In the genomic region with DNA sequence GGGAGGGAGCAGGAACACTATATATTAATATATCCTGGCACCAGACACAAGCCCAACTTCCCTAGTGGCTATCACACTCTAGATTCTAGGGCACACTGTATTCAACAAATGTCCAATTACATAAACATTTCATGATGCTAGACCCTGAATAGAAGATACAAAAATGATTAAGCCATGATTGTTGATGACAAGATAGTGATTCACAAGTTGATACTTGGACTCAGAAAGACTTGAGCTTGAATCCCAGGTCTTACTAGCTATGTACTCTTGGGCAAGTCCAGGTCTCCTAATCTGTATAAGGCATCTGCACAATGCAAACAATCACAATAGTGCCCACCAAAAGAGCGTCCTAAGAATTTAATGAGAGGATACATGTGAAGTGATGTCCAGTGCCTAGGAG, we compare ENCODE assay signal across 24 cellular contexts.
"Had no signal": no experiment of that assay in that cellular context is flagged by ENCODE, and none has a peak within 500 bp of the region (broad histone marks: within the 10 kb centered on the region; RNA-seq: fewer than 3 reads in every experiment).

No MANE protein-coding gene starts in this region.

- FAIRE-seq: small intestine had no signal

- H3K4me3 ChIP-seq: neural progenitor cell, ovary, psoas muscle, right lobe of liver, sigmoid colon, stomach, thoracic aorta, thyroid gland, tibial nerve, upper lobe of left lung, uterus had no signal

- ATAC-seq: natural killer cell; psoas muscle; right cardiac atrium; right lobe of liver; stimulated activated effector memory CD8-positive, alpha-beta T cell treated with anti-CD3 and anti-CD28 coated beads, Interleukin-12 subunit alpha, Interleukin-12 subunit beta, amount 100 ng/mL, for 72 hours; stimulated activated naive B cell treated with anti-CD40 and anti-IgM and Interleukin-4, amounts not matched to agents 10 μg/mL and 1 μg/mL and 100 μg/mL, for 72 hours had no signal

- DNase-seq: natural killer cell; occipital lobe; ovary; posterior cingulate gyrus; psoas muscle; right cardiac atrium; right lobe of liver; sigmoid colon; small intestine; stimulated activated CD4-positive, alpha-beta T cell treated with anti-CD3 and anti-CD28 coated beads, Interleukin-15, amount 100 ng/mL, for 24 hours; stimulated activated CD4-positive, alpha-beta T cell treated with anti-CD3 and anti-CD28 coated beads, Interleukin-2, amount 100 ng/mL, for 24 hours; stimulated activated CD4-positive, alpha-beta T cell treated with anti-CD3 and anti-CD28 coated beads, Interleukin-2, amount 100 ng/mL, for 48 hours; stimulated activated CD4-positive, alpha-beta T cell treated with anti-CD3 and anti-CD28 coated beads, Interleukin-4, amount 100 ng/mL, for 24 hours; stimulated activated naive B cell treated with anti-CD40 and anti-IgM and Interleukin-4, amounts not matched to agents 10 μg/mL and 1 μg/mL and 100 μg/mL, for 72 hours; stimulated activated naive CD4-positive, alpha-beta T cell treated with Interleukin-2 at 50 U/mL for 16 hours; stomach; thyroid gland; trophoblast cell; upper lobe of left lung; uterus had no signal
